24 cellular contexts compared by ENCODE assay signal in genomic region chr6:88311561-88311960, GRCh38.
"Had no signal": no experiment of that assay in that cellular context is flagged by ENCODE, and none has a peak within 500 bp of the region (broad histone marks: within the 10 kb centered on the region; RNA-seq: fewer than 3 reads in every experiment).

No MANE protein-coding gene starts in this region.

- H3K9me3 Mint-ChIP-seq: dendritic cell treated with granulocyte-macrophage colony-stimulating factor and Interleukin-4, amounts not matched to agents 40 ng/mL and 50 ng/mL, for 4 days; effector memory CD8-positive, alpha-beta T cell had no signal

- H3K27me3 ChIP-seq: colonic mucosa, esophagus squamous epithelium, gastrocnemius medialis, heart right ventricle, left lung had no signal

- H3K4me3 ChIP-seq: colonic mucosa, esophagus squamous epithelium, gastrocnemius medialis, heart right ventricle, left lung, lower lobe of right lung, mucosa of descending colon had no signal

- H3K27ac Mint-ChIP-seq: dendritic cell treated with granulocyte-macrophage colony-stimulating factor and Interleukin-4, amounts not matched to agents 40 ng/mL and 50 ng/mL, for 4 days; effector memory CD8-positive, alpha-beta T cell; endodermal cell; mesothelial cell of epicardium had no signal

- H3K4me1 ChIP-seq: colonic mucosa, esophagus squamous epithelium, gastrocnemius medialis, heart right ventricle, left lung, lower lobe of right lung had no signal

- H3K36me3 Mint-ChIP-seq: mesothelial cell of epicardium had no signal

- H3K4me1 Mint-ChIP-seq: endodermal cell had no signal

- H3K9me3 ChIP-seq: colonic mucosa, esophagus squamous epithelium, gastrocnemius medialis, left lung, lower lobe of right lung, mucosa of descending colon had no signal

- H3K36me3 ChIP-seq: colonic mucosa, esophagus squamous epithelium, gastrocnemius medialis, heart right ventricle, left lung, lower lobe of right lung had no signal

- H3K4me3 Mint-ChIP-seq: dendritic cell treated with granulocyte-macrophage colony-stimulating factor and Interleukin-4, amounts not matched to agents 40 ng/mL and 50 ng/mL, for 4 days; effector memory CD8-positive, alpha-beta T cell; endodermal cell; mesothelial cell of epicardium had no signal

- DNase-seq: colonic mucosa; cortex of kidney; effector CD8-positive, alpha-beta T cell; effector memory CD8-positive, alpha-beta T cell; endodermal cell; erythroblast; esophagus squamous epithelium; foreskin fibroblast; foreskin melanocyte; gastrocnemius medialis; glutamatergic neuron; head of caudate nucleus; heart right ventricle; hippocampal formation; left cardiac atrium; left ventricle myocardium superior; lower lobe of right lung; mesenchymal stem cell; mucosa of descending colon had no signal

- ATAC-seq: effector memory CD8-positive, alpha-beta T cell; esophagus mucosa; gastrocnemius medialis; heart right ventricle; left cardiac atrium; left lung; left ventricle myocardium superior; lower lobe of right lung; mucosa of descending colon had no signal

- H3K27ac ChIP-seq: colonic mucosa, epithelial cell of prostate, esophagus squamous epithelium, gastrocnemius medialis, heart right ventricle, left lung, lower lobe of right lung had no signal
